Comparison of ENCODE assay signal across 8 cellular contexts in genomic region chr12:106248849-106249371, GRCh38. TPM values are rescaled to one million over a fixed set of nuclear protein-coding genes. Genes with fewer than 3 reads are reported as not detected.
DNase-seq lines count a peak whose midpoint lies in the region; ATAC-seq, FAIRE-seq and TF ChIP-seq lines count a peak whose summit lies in the region.

No MANE protein-coding gene starts in this region.

- no peak for TF ChIP-seq CTCF in RWPE1 (conservative IDR thresholded peaks at IDR 0.05; ENCODE audit: low read depth)
- no peak for TF ChIP-seq CTCF in GM12878 (IDR thresholded peaks at IDR 0.05 in 2 of 3, conservative IDR thresholded peaks at IDR 0.05 in 1 of 3; ENCODE audit: control insufficient read depth in 2 of 3, extremely low read depth in 1 of 3, insufficient read depth in 1 of 3, low read depth in 3 of 3, low read length in 3 of 3)
- no peak for TF ChIP-seq CTCF in keratinocyte (optimal IDR thresholded peaks at IDR 0.05 in 1 of 3, IDR thresholded peaks at IDR 0.05 in 1 of 3, conservative IDR thresholded peaks at IDR 0.05 in 1 of 3; ENCODE audit: extremely low read depth in 1 of 3, insufficient read depth in 2 of 3, low read length in 3 of 3)

- H3K9ac ChIP-seq in GM12878 (ENCODE audit: control insufficient read depth, insufficient read depth, low read length) (peak overlapping the region; percentile 74), keratinocyte (ENCODE audit: control insufficient read depth, extremely low read depth, insufficient read depth, low read length) (peak overlapping the region; percentile 96)

- H3K79me2 ChIP-seq in GM12878 (ENCODE audit: control insufficient read depth, insufficient read depth, low read length) (peaks cover 14% of the 10 kb centered on the region), keratinocyte (ENCODE audit: control insufficient read depth, insufficient read depth, low read length) (peaks cover 20% of the 10 kb centered on the region)

- POLR2A ChIA-PET in RWPE1 (lab: Yijun Ruan, JAX; ENCODE audit: low non-redundant PET) (no interaction called here), GM12878 (lab: Charles Lee) (no interaction called here)

- peak overlapping the region; percentile 75 for H2AFZ ChIP-seq in GM12878 (ENCODE audit: control insufficient read depth, low read depth, low read length)
- peak overlapping the region; percentile 70 for H2AFZ ChIP-seq in keratinocyte (ENCODE audit: control insufficient read depth, low read length)

- no peaks in the 10 kb centered on the region for H4K20me1 ChIP-seq in GM12878 (ENCODE audit: control insufficient read depth, insufficient read depth)
- peaks cover 8% of the 10 kb centered on the region for H4K20me1 ChIP-seq in keratinocyte (ENCODE audit: control insufficient read depth, extremely low read depth, insufficient read depth, low read length)

- H3K9me3 ChIP-seq in GM12878 (replicated peaks; ENCODE audit: control insufficient read depth, insufficient read depth, low read length) (no peaks in the 10 kb centered on the region), keratinocyte (ENCODE audit: control insufficient read depth, low read depth, low read length) (no peaks in the 10 kb centered on the region)

- no peak for TF ChIP-seq POLR2A in GM12878 (IDR thresholded peaks at IDR 0.05; ENCODE audit: low read depth, low read length)

- RAD21 ChIA-PET in GM12878 (lab: Charles Lee; ENCODE audit: unreplicated experiment) = no interaction called here

- CTCF ChIA-PET in RWPE1 (lab: Yijun Ruan, JAX) = interaction anchor here (0.5 to 1.0 kb wide), 3 partner anchors 25 to 1874 kb away, joined by 3 to 4 read pairs (median 3); no protein-coding TSS in a partner anchor
- CTCF ChIA-PET in GM12878 (lab: Yijun Ruan, JAX) = no interaction called here

- WGBS in GM12878 (ENCODE audit: insufficient coverage, insufficient replicate concordance, low lambda C conversion rate, missing lambda C conversion rate) = under 1% methylated on average over 12 of the region's 12 CpGs

- ATAC-seq in GM18502 (IDR thresholded peaks at IDR 0.05; ENCODE audit: poor library complexity, unreplicated experiment) = peak; percentile 13
- ATAC-seq in GM12878 = peak; percentile 41
- no peak for ATAC-seq in GM21381 (IDR thresholded peaks at IDR 0.05; ENCODE audit: unreplicated experiment)
- ATAC-seq in HG02571 (IDR thresholded peaks at IDR 0.05; ENCODE audit: unreplicated experiment) = no peak

- H3K36me3 ChIP-seq in GM12878 (ENCODE audit: control insufficient read depth in 2 of 2, insufficient read depth in 2 of 2, low read length in 1 of 2) (no peaks in the 10 kb centered on the region), keratinocyte (ENCODE audit: control insufficient read depth in 2 of 2, extremely low read depth in 1 of 2, insufficient read depth in 2 of 2, low read length in 2 of 2) (peaks cover 0 to 3% of the 10 kb centered on the region in 2 experiments)

- DNase-seq in RWPE1 (ENCODE audit: low spot score) (no peak), GM12878 (ENCODE audit: low read depth, low spot score) (no peak), keratinocyte (ENCODE audit: low read depth, low spot score) (no peak), ecto neural progenitor cell (ENCODE audit: low spot score) (no peak)
- peak; percentile 52 for DNase-seq in stimulated activated CD4-positive, alpha-beta T cell treated with anti-CD3 and anti-CD28 coated beads, Interleukin-4, amount 100 ng/mL, for 24 hours

- H3K4me2 ChIP-seq in GM12878 (ENCODE audit: control insufficient read depth, insufficient read depth) (peak overlapping the region; percentile 89), keratinocyte (ENCODE audit: control insufficient read depth, extremely low read depth, insufficient read depth, low read depth, low read length) (peak overlapping the region; percentile 84)

- TF ChIP-seq EP300 in GM12878 (IDR thresholded peaks at IDR 0.05; ENCODE audit: borderline replicate concordance in 1 of 2, control insufficient read depth in 1 of 2, low read depth in 2 of 2, low read length in 2 of 2) = no peak

- in situ Hi-C loops in GM12878 (cut with MboI) = no loop called here

- H3K4me1 ChIP-seq in GM12878 (ENCODE audit: control insufficient read depth, insufficient read depth, low read length) (peaks cover 21% of the 10 kb centered on the region), keratinocyte (ENCODE audit: control insufficient read depth, extremely low read depth, insufficient read depth, low read length) (peaks cover 22% of the 10 kb centered on the region)

- BruUV-seq in GM12878 (replicated peaks; lab: Mats Ljungman, UMichigan) = no TSS peak

- intact Hi-C loops in GM12878 (cut with micrococcal nuclease; ENCODE audit: unreplicated experiment) = loop anchor here (5.0 kb wide), 1 partner anchor 33 kb away; no protein-coding TSS in a partner anchor

- dilution Hi-C loops in keratinocyte (cut with MboI; ENCODE audit: extremely low pct_ligation_motif_present, low sequenced_read_pairs) = no loop called here

- TF ChIP-seq RAD21 in GM12878 (IDR thresholded peaks at IDR 0.05; ENCODE audit: insufficient read depth, low read depth, low read length) = no peak

- SMC1A ChIA-PET in GM12878 (lab: Charles Lee; ENCODE audit: uncharacterized antibody, unreplicated experiment) = interaction anchor here (1.1 kb wide), 1 partner anchor 22 kb away, joined by 4 read pairs; no protein-coding TSS in a partner anchor

- H3K4me3 ChIP-seq in GM12878 = peak overlapping the region; percentile 63; the same call in 1 of the 2 replicates
- H3K4me3 ChIP-seq in keratinocyte (ENCODE audit: control insufficient read depth in 2 of 3, extremely low read depth in 1 of 3, insufficient read depth in 2 of 3, low read depth in 1 of 3, low read length in 3 of 3) = peak overlapping the region; percentile 59 to 93 (median 86)

- H3K27me3 ChIP-seq in GM12878 (replicated peaks in 1 of 2; ENCODE audit: control insufficient read depth in 2 of 2, insufficient read depth in 2 of 2, low read length in 1 of 2) (peaks cover 0 to 4% of the 10 kb centered on the region in 2 experiments; a peak in 1 of 4 replicates), keratinocyte (ENCODE audit: control insufficient read depth, extremely low read depth, insufficient read depth, low read length) (no peaks in the 10 kb centered on the region)

- peak overlapping the region; percentile 93 for H3K27ac ChIP-seq in RWPE1
- H3K27ac ChIP-seq in GM12878 (ENCODE audit: control insufficient read depth, insufficient read depth) = peak overlapping the region; percentile 87
- peak overlapping the region; percentile 84 for H3K27ac ChIP-seq in keratinocyte (ENCODE audit: control insufficient read depth, insufficient read depth, low read length)

- H3K9me1 ChIP-seq in keratinocyte (ENCODE audit: control insufficient read depth, extremely low read depth, insufficient read depth, low read length) = peaks cover 2% of the 10 kb centered on the region

- FAIRE-seq in GM12878 (lab: Jason Lieb, UNC) = peak; percentile 84
- FAIRE-seq in keratinocyte (lab: Jason Lieb, UNC) = peak; percentile 61

RNA-seq across cellular contexts. Expression of gene CKAP4, which starts 1.1 kb away (rescaled TPM):
- total RNA-seq in GM12878 (2013; cell fraction: nucleolus; rRNA removed) = 6.3 and 7.3 TPM in 2 replicates
- 10.0 TPM in 2 replicates for total RNA-seq in GM12878 (2014; rRNA removed)
- total RNA-seq in GM12878 (2014; rRNA removed; fragmentation: Illumina TruSeq; extraction: Trizol) = 9.9 and 11.0 TPM in 2 replicates
- total RNA-seq in GM12878 (2021) = 23.6 TPM in 2 replicates
- polyA plus RNA-seq in GM12878 (2011; ENCODE audit: low read depth) = 8.6 TPM
- 0.39 and 0.61 TPM in 2 replicates for polyA plus RNA-seq in GM12878 (2011; rRNA removed)
- polyA plus RNA-seq in GM12878 (2011; cell fraction: cytosol; rRNA removed) = 0.35 and 0.36 TPM in 2 replicates
- 0.36 and 0.39 TPM in 2 replicates for polyA plus RNA-seq in GM12878 (2011; cell fraction: nucleus; rRNA removed)
- polyA plus RNA-seq in GM12878 (2012) = 12.7 and 14.4 TPM in 2 replicates
- 20.7 and 21.5 TPM in 2 replicates for polyA plus RNA-seq in GM12878 (2014; fragmentation: Illumina TruSeq; extraction: Trizol)
- polyA plus RNA-seq in GM12878 (2014; fragmentation: Nextera tagmentation; extraction: Ambion mirVana) = 10 to 100 TPM in 1 of 2 experiments, 1 to 10 TPM in 1; 5.9 to 11.1 TPM
- polyA plus RNA-seq in GM12878 (2014; rRNA removed) = 18.0 and 19.9 TPM in 2 replicates
- 10 to 100 TPM in 1 of 2 experiments, 1 to 10 TPM in 1; 5.6 to 13.4 TPM for polyA plus RNA-seq in GM12878 (2016; fragmentation: Nextera tagmentation; extraction: Ambion mirVana)
- 0.29 and 0.62 TPM in 2 replicates for polyA minus RNA-seq in GM12878 (2011; rRNA and poly(A)+ RNA removed)
- polyA minus RNA-seq in GM12878 (2011; cell fraction: cytosol; rRNA and poly(A)+ RNA removed) = 0.42 and 1.1 TPM in 2 replicates
- 0.12 and 0.29 TPM in 2 replicates for polyA minus RNA-seq in GM12878 (2011; cell fraction: nucleus; rRNA and poly(A)+ RNA removed)
- polyA plus RNA-seq in keratinocyte = 84.5 to 123 TPM (median 84.7 TPM) in 3 replicates
- 49.3 TPM for polyA plus RNA-seq in keratinocyte (2011; ENCODE audit: low read depth)
- polyA plus RNA-seq in keratinocyte (2011; cell fraction: cytosol; rRNA removed) = 52.1 and 54.3 TPM in 2 replicates
- 152 and 168 TPM in 2 replicates for polyA plus RNA-seq in keratinocyte (2011; cell fraction: nucleus; rRNA removed)
- polyA plus RNA-seq in keratinocyte (2012; ENCODE audit: low replicate concordance) = 70.8 and 113 TPM in 2 replicates
- polyA minus RNA-seq in keratinocyte = 44.2 to 50.5 TPM (median 48.9 TPM) in 3 replicates
- polyA minus RNA-seq in keratinocyte (2011; cell fraction: cytosol; rRNA and poly(A)+ RNA removed) = 72.3 TPM
- polyA minus RNA-seq in keratinocyte (2011; cell fraction: nucleus; rRNA and poly(A)+ RNA removed) = 102 and 139 TPM in 2 replicates

RNA-seq across cellular contexts. Expression of gene TCP11L2, which starts 53.6 kb away (rescaled TPM):
- 24.2 and 28.7 TPM in 2 replicates for total RNA-seq in GM12878 (2013; cell fraction: nucleolus; rRNA removed)
- 1.1 and 1.4 TPM in 2 replicates for total RNA-seq in GM12878 (2014; rRNA removed)
- 1.6 and 1.8 TPM in 2 replicates for total RNA-seq in GM12878 (2014; rRNA removed; fragmentation: Illumina TruSeq; extraction: Trizol)
- 1.4 and 1.9 TPM in 2 replicates for total RNA-seq in GM12878 (2021)
- polyA plus RNA-seq in GM12878 (2011; ENCODE audit: low read depth) = 1.2 TPM
- polyA plus RNA-seq in GM12878 (2011; rRNA removed) = 5.0 and 6.9 TPM in 2 replicates
- polyA plus RNA-seq in GM12878 (2011; cell fraction: cytosol; rRNA removed) = 2.4 and 3.2 TPM in 2 replicates
- polyA plus RNA-seq in GM12878 (2011; cell fraction: nucleus; rRNA removed) = 4.1 and 5.0 TPM in 2 replicates
- 1.4 and 1.7 TPM in 2 replicates for polyA plus RNA-seq in GM12878 (2012)
- 0.48 and 0.66 TPM in 2 replicates for polyA plus RNA-seq in GM12878 (2014; fragmentation: Illumina TruSeq; extraction: Trizol)
- under 1 TPM; 0.18 to 0.29 TPM for polyA plus RNA-seq in GM12878 (2014; fragmentation: Nextera tagmentation; extraction: Ambion mirVana)
- polyA plus RNA-seq in GM12878 (2014; rRNA removed) = 0.79 and 1.2 TPM in 2 replicates
- polyA plus RNA-seq in GM12878 (2016; fragmentation: Nextera tagmentation; extraction: Ambion mirVana) = under 1 TPM; 0.20 to 0.28 TPM
- 12.8 and 16.0 TPM in 2 replicates for polyA minus RNA-seq in GM12878 (2011; rRNA and poly(A)+ RNA removed)
- polyA minus RNA-seq in GM12878 (2011; cell fraction: cytosol; rRNA and poly(A)+ RNA removed) = 2.9 and 3.5 TPM in 2 replicates
- polyA minus RNA-seq in GM12878 (2011; cell fraction: nucleus; rRNA and poly(A)+ RNA removed) = 12.4 and 14.3 TPM in 2 replicates
- 5.4 to 6.5 TPM (median 6.1 TPM) in 3 replicates for polyA plus RNA-seq in keratinocyte
- 20.0 TPM for polyA plus RNA-seq in keratinocyte (2011; ENCODE audit: low read depth)
- 2.8 and 4.4 TPM in 2 replicates for polyA plus RNA-seq in keratinocyte (2011; cell fraction: cytosol; rRNA removed)
- 11.5 and 13.0 TPM in 2 replicates for polyA plus RNA-seq in keratinocyte (2011; cell fraction: nucleus; rRNA removed)
- polyA plus RNA-seq in keratinocyte (2012; ENCODE audit: low replicate concordance) = 3.4 and 28.2 TPM in 2 replicates
- polyA minus RNA-seq in keratinocyte = 14.2 to 24.7 TPM (median 15.7 TPM) in 3 replicates
- 11.7 TPM for polyA minus RNA-seq in keratinocyte (2011; cell fraction: cytosol; rRNA and poly(A)+ RNA removed)
- 15.3 and 24.2 TPM in 2 replicates for polyA minus RNA-seq in keratinocyte (2011; cell fraction: nucleus; rRNA and poly(A)+ RNA removed)

Comparison
In these comparisons a context has a peak if more than half of its experiments do, and no peak if none do; other contexts are left out.
1. ATAC-seq: peak in GM18502 (single experiment) and GM12878 (single experiment); none in GM21381 (single experiment) and HG02571 (single experiment).
2. Peak in every context shown above with its lines, with median percentiles within 50 percentile points of each other: H3K27ac ChIP-seq.